2 cellular contexts compared by ENCODE assay signal in genomic region chr15:85116925-85117646, GRCh38.
TF ChIP-seq lines count a peak whose summit lies in the region.

No MANE protein-coding gene starts in this region.

TF ChIP-seq in IMR-90, 13 proteins besides CTCF, POLR2A, EP300 and RAD21:
- TF ChIP-seq SMC3 (IDR thresholded peaks at IDR 0.05; ENCODE audit: low read depth, low read length) = no peak
- no peak for TF ChIP-seq NFE2L2 (IDR thresholded peaks at IDR 0.05; ENCODE audit: low read depth, low read length)
- TF ChIP-seq MAZ (IDR thresholded peaks at IDR 0.05; ENCODE audit: borderline replicate concordance, low read depth, low read length) = no peak
- TF ChIP-seq ELK1 (IDR thresholded peaks at IDR 0.05; ENCODE audit: borderline replicate concordance, low read depth, low read length) = no peak
- TF ChIP-seq FOS (IDR thresholded peaks at IDR 0.05; ENCODE audit: low read depth, low read length) = no peak
- no peak for TF ChIP-seq CHD1 (IDR thresholded peaks at IDR 0.05; ENCODE audit: low read depth, low read length)
- no peak for TF ChIP-seq RFX5 (IDR thresholded peaks at IDR 0.05; ENCODE audit: low read depth, low read length)
- TF ChIP-seq BHLHE40 (IDR thresholded peaks at IDR 0.05; ENCODE audit: low read depth, low read length) = no peak
- TF ChIP-seq RCOR1 (IDR thresholded peaks at IDR 0.05; ENCODE audit: insufficient replicate concordance, low read length) = no peak
- TF ChIP-seq CEBPB (IDR thresholded peaks at IDR 0.05; ENCODE audit: low read depth, low read length) = no peak
- TF ChIP-seq MXI1 (IDR thresholded peaks at IDR 0.05; ENCODE audit: borderline replicate concordance, low read depth, low read length) = no peak
- no peak for TF ChIP-seq MAFK (IDR thresholded peaks at IDR 0.05; ENCODE audit: low read depth, low read length)
- TF ChIP-seq USF2 (IDR thresholded peaks at IDR 0.05; ENCODE audit: low read depth, low read length) = no peak

TF ChIP-seq in endothelial cell of umbilical vein, 7 proteins besides CTCF, POLR2A, EP300 and RAD21:
- TF ChIP-seq POLR2AphosphoS5 (IDR thresholded peaks at IDR 0.05; ENCODE audit: insufficient read depth, low read depth, low read length) (no peak), MYC (IDR thresholded peaks at IDR 0.05; ENCODE audit: low read depth, low read length) (no peak), JUN (IDR thresholded peaks at IDR 0.05; ENCODE audit: borderline replicate concordance, insufficient read depth, insufficient read length, low read depth) (no peak), EZH2 (IDR thresholded peaks at IDR 0.05; ENCODE audit: borderline replicate concordance, low read depth, low read length, severe bottlenecking) (no peak), GATA2 (IDR thresholded peaks at IDR 0.05; ENCODE audit: insufficient read depth, insufficient read length, low read depth, low read length) (no peak), MAX (IDR thresholded peaks at IDR 0.05; ENCODE audit: insufficient read depth, insufficient read length) (no peak), FOS (IDR thresholded peaks at IDR 0.05; ENCODE audit: borderline replicate concordance, insufficient read depth, low read length) (no peak)
